Comparison of ENCODE assay signal across 9 cellular contexts in genomic region chr16:27642753-27643152, GRCh38.
A peak's percentile ranks its signal among the peaks of the same experiment; 100 is the strongest.
DNase-seq lines count a peak whose midpoint lies in the region; TF ChIP-seq lines count a peak whose summit lies in the region.
"Had no signal": no experiment of that assay in that cellular context is flagged by ENCODE, and none has a peak within 500 bp of the region (broad histone marks: within the 10 kb centered on the region; RNA-seq: fewer than 3 reads in every experiment).

No MANE protein-coding gene starts in this region.

- H3K9ac ChIP-seq in OCI-LY1 (ENCODE audit: low read length) = no peak overlapping the region

- no peaks in the 10 kb centered on the region for H3K9me3 ChIP-seq in OCI-LY1 (ENCODE audit: low read length)

- in situ Hi-C loops in G401 (cut with HindIII; ENCODE audit: low sequenced_read_pairs) = no loop called here

- no peaks in the 10 kb centered on the region for H3K9me3 Mint-ChIP-seq in immature natural killer cell
- no peaks in the 10 kb centered on the region for H3K9me3 Mint-ChIP-seq in activated CD4-positive, alpha-beta T cell treated with anti-CD3 and anti-CD28 coated beads, Interleukin-2, amount 10 ng/mL, durations not matched to agents 7 days and 5 days

- no peaks in the 10 kb centered on the region for H3K79me2 ChIP-seq in OCI-LY1 (ENCODE audit: insufficient read depth, low read length)

- no peaks in the 10 kb centered on the region for H3K4me1 Mint-ChIP-seq in immature natural killer cell
- peaks cover 2% of the 10 kb centered on the region for H3K4me1 Mint-ChIP-seq in activated CD4-positive, alpha-beta T cell treated with anti-CD3 and anti-CD28 coated beads, Interleukin-2, amount 10 ng/mL, durations not matched to agents 7 days and 5 days

- H3K4me1 ChIP-seq in OCI-LY1 (ENCODE audit: insufficient read depth, low read length, severe bottlenecking) = no peaks in the 10 kb centered on the region

- H3K36me3 ChIP-seq in OCI-LY1 (ENCODE audit: insufficient read depth, low read length) = no peaks in the 10 kb centered on the region

- no peak overlapping the region for H3K4me2 ChIP-seq in OCI-LY1 (ENCODE audit: low read length)

- peaks cover 4 to 13% (median 10%) of the 10 kb centered on the region in 3 donors for H3K36me3 Mint-ChIP-seq in immature natural killer cell
- peaks cover 3% of the 10 kb centered on the region for H3K36me3 Mint-ChIP-seq in activated CD4-positive, alpha-beta T cell treated with anti-CD3 and anti-CD28 coated beads, Interleukin-2, amount 10 ng/mL, durations not matched to agents 7 days and 5 days (ENCODE audit: low read depth)

- H4K20me1 ChIP-seq in OCI-LY1 (ENCODE audit: insufficient read depth, low read length) = no peaks in the 10 kb centered on the region

- H3K4me3 Mint-ChIP-seq in immature natural killer cell = no peak overlapping the region
- H3K4me3 Mint-ChIP-seq in activated CD4-positive, alpha-beta T cell treated with anti-CD3 and anti-CD28 coated beads, Interleukin-2, amount 10 ng/mL, durations not matched to agents 7 days and 5 days = no peak overlapping the region

- no peak overlapping the region for H3K27ac Mint-ChIP-seq in immature natural killer cell
- H3K27ac Mint-ChIP-seq in activated CD4-positive, alpha-beta T cell treated with anti-CD3 and anti-CD28 coated beads, Interleukin-2, amount 10 ng/mL, durations not matched to agents 7 days and 5 days = no peak overlapping the region

- H2AFZ ChIP-seq in OCI-LY1 (ENCODE audit: low read length) = no peak overlapping the region

- H3K9me2 ChIP-seq in OCI-LY1 (ENCODE audit: low read depth, low read length) = no peaks in the 10 kb centered on the region

- no peaks in the 10 kb centered on the region for H3F3A ChIP-seq in OCI-LY1 (ENCODE audit: insufficient read depth, low read length)

- peaks cover 0 to 2% (median 0%) of the 10 kb centered on the region in 3 donors for H3K27me3 Mint-ChIP-seq in immature natural killer cell (ENCODE audit: low read depth in 3 of 3)
- H3K27me3 Mint-ChIP-seq in activated CD4-positive, alpha-beta T cell treated with anti-CD3 and anti-CD28 coated beads, Interleukin-2, amount 10 ng/mL, durations not matched to agents 7 days and 5 days = no peaks in the 10 kb centered on the region

- CTCF ChIA-PET in activated CD4-positive, alpha-beta T cell treated with anti-CD3 and anti-CD28 coated beads, Interleukin-2, amount 10 ng/mL, durations not matched to agents 7 days and 5 days (lab: Charles Lee) = no interaction called here

- DNase-seq in G401 (ENCODE audit: low spot score) (peak; percentile 33), fibroblast of gingiva (ENCODE audit: low read depth) (peak; percentile 20), AG08395 (ENCODE audit: low spot score) (no peak), C1 segment of cervical spinal cord (lab: John Stamatoyannopoulos, UW) (no peak), immature natural killer cell (no peak)
- no peak for DNase-seq in activated CD4-positive, alpha-beta T cell treated with anti-CD3 and anti-CD28 coated beads, Interleukin-2, amount 10 ng/mL, durations not matched to agents 7 days and 5 days
- DNase-seq: activated T-cell treated with anti-CD3 and anti-CD28 coated beads, Interleukin-2, amount 50 U/mL, for 1 hour had no signal

- H3K27me3 ChIP-seq in OCI-LY1 (ENCODE audit: insufficient read depth, low read length) = no peaks in the 10 kb centered on the region

- H3K27ac ChIP-seq in 22Rv1 (no peak overlapping the region), OCI-LY1 (ENCODE audit: low read depth, low read length, poor library complexity, severe bottlenecking) (no peak overlapping the region)

- POLR2A ChIA-PET in activated CD4-positive, alpha-beta T cell treated with anti-CD3 and anti-CD28 coated beads, Interleukin-2, amount 10 ng/mL, durations not matched to agents 7 days and 5 days (lab: Charles Lee) = no interaction called here

- peak; percentile 25 for TF ChIP-seq CTCF in 22Rv1 (IDR thresholded peaks at IDR 0.05)
- peak; percentile 55 for TF ChIP-seq CTCF in OCI-LY1 (IDR thresholded peaks at IDR 0.05; ENCODE audit: low read length)

- H3K4me3 ChIP-seq in OCI-LY1 (ENCODE audit: low read depth, low read length, poor library complexity, severe bottlenecking) = no peak overlapping the region

Comparison
In these comparisons a context has a peak if more than half of its experiments do, and no peak if none do; other contexts are left out.
1. DNase-seq: peak in G401 (single experiment) and fibroblast of gingiva (single experiment); none in AG08395 (single experiment), C1 segment of cervical spinal cord (0 of 14), immature natural killer cell (0 of 3) and activated CD4-positive, alpha-beta T cell treated with anti-CD3 and anti-CD28 coated beads, Interleukin-2, amount 10 ng/mL, durations not matched to agents 7 days and 5 days (single experiment).